In genomic region chr1:223844962-223845809, GRCh38 we compare ENCODE assay signal across 1 cellular context.
TF ChIP-seq lines count a peak whose summit lies in the region.

No MANE protein-coding gene starts in this region.

TF ChIP-seq in HepG2, 621 proteins besides CTCF, POLR2A, EP300 and RAD21 (continued from another document and continues in another):
- TF ChIP-seq, protein P1, sequence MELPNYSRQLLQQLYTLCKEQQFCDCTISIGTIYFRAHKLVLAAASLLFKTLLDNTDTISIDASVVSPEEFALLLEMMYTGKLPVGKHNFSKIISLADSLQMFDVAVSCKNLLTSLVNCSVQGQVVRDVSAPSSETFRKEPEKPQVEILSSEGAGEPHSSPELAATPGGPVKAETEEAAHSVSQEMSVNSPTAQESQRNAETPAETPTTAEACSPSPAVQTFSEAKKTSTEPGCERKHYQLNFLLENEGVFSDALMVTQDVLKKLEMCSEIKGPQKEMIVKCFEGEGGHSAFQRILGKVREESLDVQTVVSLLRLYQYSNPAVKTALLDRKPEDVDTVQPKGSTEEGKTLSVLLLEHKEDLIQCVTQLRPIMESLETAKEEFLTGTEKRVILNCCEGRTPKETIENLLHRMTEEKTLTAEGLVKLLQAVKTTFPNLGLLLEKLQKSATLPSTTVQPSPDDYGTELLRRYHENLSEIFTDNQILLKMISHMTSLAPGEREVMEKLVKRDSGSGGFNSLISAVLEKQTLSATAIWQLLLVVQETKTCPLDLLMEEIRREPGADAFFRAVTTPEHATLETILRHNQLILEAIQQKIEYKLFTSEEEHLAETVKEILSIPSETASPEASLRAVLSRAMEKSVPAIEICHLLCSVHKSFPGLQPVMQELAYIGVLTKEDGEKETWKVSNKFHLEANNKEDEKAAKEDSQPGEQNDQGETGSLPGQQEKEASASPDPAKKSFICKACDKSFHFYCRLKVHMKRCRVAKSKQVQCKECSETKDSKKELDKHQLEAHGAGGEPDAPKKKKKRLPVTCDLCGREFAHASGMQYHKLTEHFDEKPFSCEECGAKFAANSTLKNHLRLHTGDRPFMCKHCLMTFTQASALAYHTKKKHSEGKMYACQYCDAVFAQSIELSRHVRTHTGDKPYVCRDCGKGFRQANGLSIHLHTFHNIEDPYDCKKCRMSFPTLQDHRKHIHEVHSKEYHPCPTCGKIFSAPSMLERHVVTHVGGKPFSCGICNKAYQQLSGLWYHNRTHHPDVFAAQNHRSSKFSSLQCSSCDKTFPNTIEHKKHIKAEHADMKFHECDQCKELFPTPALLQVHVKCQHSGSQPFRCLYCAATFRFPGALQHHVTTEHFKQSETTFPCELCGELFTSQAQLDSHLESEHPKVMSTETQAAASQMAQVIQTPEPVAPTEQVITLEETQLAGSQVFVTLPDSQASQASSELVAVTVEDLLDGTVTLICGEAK (IDR thresholded peaks at IDR 0.05), result no peak
- TF ChIP-seq, protein P1 (CRISPR knock-in tag; IDR thresholded peaks at IDR 0.05), result peak; percentile 43; the same call in 1 of the 2 replicates
- TF ChIP-seq HDAC6 (IDR thresholded peaks at IDR 0.05; ENCODE audit: low read depth, low read length), result no peak
- TF ChIP-seq HDAC2 (CRISPR knock-in tag; IDR thresholded peaks at IDR 0.05), result no peak; the same call in 1 of the 2 replicates
- no peak for TF ChIP-seq NFRKB (IDR thresholded peaks at IDR 0.05)
- TF ChIP-seq SPEN (CRISPR knock-in tag; IDR thresholded peaks at IDR 0.05; ENCODE audit: low read depth), result no peak
- TF ChIP-seq, protein P2, sequence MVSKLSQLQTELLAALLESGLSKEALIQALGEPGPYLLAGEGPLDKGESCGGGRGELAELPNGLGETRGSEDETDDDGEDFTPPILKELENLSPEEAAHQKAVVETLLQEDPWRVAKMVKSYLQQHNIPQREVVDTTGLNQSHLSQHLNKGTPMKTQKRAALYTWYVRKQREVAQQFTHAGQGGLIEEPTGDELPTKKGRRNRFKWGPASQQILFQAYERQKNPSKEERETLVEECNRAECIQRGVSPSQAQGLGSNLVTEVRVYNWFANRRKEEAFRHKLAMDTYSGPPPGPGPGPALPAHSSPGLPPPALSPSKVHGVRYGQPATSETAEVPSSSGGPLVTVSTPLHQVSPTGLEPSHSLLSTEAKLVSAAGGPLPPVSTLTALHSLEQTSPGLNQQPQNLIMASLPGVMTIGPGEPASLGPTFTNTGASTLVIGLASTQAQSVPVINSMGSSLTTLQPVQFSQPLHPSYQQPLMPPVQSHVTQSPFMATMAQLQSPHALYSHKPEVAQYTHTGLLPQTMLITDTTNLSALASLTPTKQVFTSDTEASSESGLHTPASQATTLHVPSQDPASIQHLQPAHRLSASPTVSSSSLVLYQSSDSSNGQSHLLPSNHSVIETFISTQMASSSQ (IDR thresholded peaks at IDR 0.05; ENCODE audit: low read depth), result no peak
- TF ChIP-seq, protein P2 (CRISPR knock-in tag; IDR thresholded peaks at IDR 0.05; ENCODE audit: borderline replicate concordance), result no peak
- TF ChIP-seq KDM2A (CRISPR knock-in tag; IDR thresholded peaks at IDR 0.05; ENCODE audit: borderline replicate concordance, low read depth), result peak; percentile 20; the same call in 1 of the 2 replicates
- TF ChIP-seq, protein P3, sequence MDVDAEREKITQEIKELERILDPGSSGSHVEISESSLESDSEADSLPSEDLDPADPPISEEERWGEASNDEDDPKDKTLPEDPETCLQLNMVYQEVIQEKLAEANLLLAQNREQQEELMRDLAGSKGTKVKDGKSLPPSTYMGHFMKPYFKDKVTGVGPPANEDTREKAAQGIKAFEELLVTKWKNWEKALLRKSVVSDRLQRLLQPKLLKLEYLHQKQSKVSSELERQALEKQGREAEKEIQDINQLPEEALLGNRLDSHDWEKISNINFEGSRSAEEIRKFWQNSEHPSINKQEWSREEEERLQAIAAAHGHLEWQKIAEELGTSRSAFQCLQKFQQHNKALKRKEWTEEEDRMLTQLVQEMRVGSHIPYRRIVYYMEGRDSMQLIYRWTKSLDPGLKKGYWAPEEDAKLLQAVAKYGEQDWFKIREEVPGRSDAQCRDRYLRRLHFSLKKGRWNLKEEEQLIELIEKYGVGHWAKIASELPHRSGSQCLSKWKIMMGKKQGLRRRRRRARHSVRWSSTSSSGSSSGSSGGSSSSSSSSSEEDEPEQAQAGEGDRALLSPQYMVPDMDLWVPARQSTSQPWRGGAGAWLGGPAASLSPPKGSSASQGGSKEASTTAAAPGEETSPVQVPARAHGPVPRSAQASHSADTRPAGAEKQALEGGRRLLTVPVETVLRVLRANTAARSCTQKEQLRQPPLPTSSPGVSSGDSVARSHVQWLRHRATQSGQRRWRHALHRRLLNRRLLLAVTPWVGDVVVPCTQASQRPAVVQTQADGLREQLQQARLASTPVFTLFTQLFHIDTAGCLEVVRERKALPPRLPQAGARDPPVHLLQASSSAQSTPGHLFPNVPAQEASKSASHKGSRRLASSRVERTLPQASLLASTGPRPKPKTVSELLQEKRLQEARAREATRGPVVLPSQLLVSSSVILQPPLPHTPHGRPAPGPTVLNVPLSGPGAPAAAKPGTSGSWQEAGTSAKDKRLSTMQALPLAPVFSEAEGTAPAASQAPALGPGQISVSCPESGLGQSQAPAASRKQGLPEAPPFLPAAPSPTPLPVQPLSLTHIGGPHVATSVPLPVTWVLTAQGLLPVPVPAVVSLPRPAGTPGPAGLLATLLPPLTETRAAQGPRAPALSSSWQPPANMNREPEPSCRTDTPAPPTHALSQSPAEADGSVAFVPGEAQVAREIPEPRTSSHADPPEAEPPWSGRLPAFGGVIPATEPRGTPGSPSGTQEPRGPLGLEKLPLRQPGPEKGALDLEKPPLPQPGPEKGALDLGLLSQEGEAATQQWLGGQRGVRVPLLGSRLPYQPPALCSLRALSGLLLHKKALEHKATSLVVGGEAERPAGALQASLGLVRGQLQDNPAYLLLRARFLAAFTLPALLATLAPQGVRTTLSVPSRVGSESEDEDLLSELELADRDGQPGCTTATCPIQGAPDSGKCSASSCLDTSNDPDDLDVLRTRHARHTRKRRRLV (CRISPR knock-in tag; IDR thresholded peaks at IDR 0.05), result no peak
- TF ChIP-seq FOXP4 (CRISPR knock-in tag; IDR thresholded peaks at IDR 0.05), result no peak
- TF ChIP-seq, protein P4, sequence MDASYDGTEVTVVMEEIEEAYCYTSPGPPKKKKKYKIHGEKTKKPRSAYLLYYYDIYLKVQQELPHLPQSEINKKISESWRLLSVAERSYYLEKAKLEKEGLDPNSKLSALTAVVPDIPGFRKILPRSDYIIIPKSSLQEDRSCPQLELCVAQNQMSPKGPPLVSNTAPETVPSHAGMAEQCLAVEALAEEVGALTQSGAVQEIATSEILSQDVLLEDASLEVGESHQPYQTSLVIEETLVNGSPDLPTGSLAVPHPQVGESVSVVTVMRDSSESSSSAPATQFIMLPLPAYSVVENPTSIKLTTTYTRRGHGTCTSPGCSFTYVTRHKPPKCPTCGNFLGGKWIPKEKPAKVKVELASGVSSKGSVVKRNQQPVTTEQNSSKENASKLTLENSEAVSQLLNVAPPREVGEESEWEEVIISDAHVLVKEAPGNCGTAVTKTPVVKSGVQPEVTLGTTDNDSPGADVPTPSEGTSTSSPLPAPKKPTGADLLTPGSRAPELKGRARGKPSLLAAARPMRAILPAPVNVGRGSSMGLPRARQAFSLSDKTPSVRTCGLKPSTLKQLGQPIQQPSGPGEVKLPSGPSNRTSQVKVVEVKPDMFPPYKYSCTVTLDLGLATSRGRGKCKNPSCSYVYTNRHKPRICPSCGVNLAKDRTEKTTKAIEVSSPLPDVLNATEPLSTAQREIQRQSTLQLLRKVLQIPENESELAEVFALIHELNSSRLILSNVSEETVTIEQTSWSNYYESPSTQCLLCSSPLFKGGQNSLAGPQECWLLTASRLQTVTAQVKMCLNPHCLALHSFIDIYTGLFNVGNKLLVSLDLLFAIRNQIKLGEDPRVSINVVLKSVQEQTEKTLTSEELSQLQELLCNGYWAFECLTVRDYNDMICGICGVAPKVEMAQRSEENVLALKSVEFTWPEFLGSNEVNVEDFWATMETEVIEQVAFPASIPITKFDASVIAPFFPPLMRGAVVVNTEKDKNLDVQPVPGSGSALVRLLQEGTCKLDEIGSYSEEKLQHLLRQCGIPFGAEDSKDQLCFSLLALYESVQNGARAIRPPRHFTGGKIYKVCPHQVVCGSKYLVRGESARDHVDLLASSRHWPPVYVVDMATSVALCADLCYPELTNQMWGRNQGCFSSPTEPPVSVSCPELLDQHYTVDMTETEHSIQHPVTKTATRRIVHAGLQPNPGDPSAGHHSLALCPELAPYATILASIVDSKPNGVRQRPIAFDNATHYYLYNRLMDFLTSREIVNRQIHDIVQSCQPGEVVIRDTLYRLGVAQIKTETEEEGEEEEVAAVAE (CRISPR knock-in tag; IDR thresholded peaks at IDR 0.05; ENCODE audit: borderline replicate concordance), result no peak
- TF ChIP-seq, protein P5, sequence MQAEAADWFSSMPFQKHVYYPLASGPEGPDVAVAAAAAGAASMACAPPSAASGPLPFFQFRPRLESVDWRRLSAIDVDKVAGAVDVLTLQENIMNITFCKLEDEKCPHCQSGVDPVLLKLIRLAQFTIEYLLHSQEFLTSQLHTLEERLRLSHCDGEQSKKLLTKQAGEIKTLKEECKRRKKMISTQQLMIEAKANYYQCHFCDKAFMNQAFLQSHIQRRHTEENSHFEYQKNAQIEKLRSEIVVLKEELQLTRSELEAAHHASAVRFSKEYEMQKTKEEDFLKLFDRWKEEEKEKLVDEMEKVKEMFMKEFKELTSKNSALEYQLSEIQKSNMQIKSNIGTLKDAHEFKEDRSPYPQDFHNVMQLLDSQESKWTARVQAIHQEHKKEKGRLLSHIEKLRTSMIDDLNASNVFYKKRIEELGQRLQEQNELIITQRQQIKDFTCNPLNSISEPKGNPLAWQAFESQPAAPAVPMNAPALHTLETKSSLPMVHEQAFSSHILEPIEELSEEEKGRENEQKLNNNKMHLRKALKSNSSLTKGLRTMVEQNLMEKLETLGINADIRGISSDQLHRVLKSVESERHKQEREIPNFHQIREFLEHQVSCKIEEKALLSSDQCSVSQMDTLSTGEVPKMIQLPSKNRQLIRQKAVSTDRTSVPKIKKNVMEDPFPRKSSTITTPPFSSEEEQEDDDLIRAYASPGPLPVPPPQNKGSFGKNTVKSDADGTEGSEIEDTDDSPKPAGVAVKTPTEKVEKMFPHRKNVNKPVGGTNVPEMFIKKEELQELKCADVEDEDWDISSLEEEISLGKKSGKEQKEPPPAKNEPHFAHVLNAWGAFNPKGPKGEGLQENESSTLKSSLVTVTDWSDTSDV (CRISPR knock-in tag; IDR thresholded peaks at IDR 0.05), result no peak
- TF ChIP-seq THRA (CRISPR knock-in tag; IDR thresholded peaks at IDR 0.05; ENCODE audit: borderline replicate concordance), result no peak
- no peak for TF ChIP-seq ZFP1 (CRISPR knock-in tag; IDR thresholded peaks at IDR 0.05)
